ENCODE assay signal across 19 cellular contexts in genomic region chr19:32866564-32867265, GRCh38. TPM values are rescaled to one million over a fixed set of nuclear protein-coding genes. Genes with fewer than 3 reads are reported as not detected.
DNase-seq lines count a peak whose midpoint lies in the region; ATAC-seq, FAIRE-seq and TF ChIP-seq lines count a peak whose summit lies in the region.
"Had no signal": no experiment of that assay in that cellular context is flagged by ENCODE, and none has a peak within 500 bp of the region (broad histone marks: within the 10 kb centered on the region; RNA-seq: fewer than 3 reads in every experiment).

No MANE protein-coding gene starts in this region.

- H3K27ac ChIP-seq in HepG2 (ENCODE audit: extremely low read length, insufficient read depth, low read length): no peak overlapping the region
- no peak overlapping the region for H3K27ac ChIP-seq in right lobe of liver
- no peak overlapping the region for H3K27ac ChIP-seq in SJCRH30
- H3K27ac ChIP-seq in upper lobe of right lung: no peak overlapping the region
- H3K27ac ChIP-seq in aorta (ENCODE audit: low read depth in 1 of 2, low read length in 2 of 2): no peak overlapping the region

- POLR2A ChIA-PET in HepG2 (lab: Yijun Ruan, JAX): interaction anchor here (0.5 kb wide), 1 partner anchor 471 kb away, joined by 3 read pairs; no protein-coding TSS in a partner anchor

- TF ChIP-seq POLR2A in HepG2 (IDR thresholded peaks at IDR 0.05; ENCODE audit: insufficient read depth in 1 of 2, low read depth in 2 of 2, low read length in 2 of 2) (no peak), right lobe of liver (IDR thresholded peaks at IDR 0.05) (no peak)

- H3K4me2 ChIP-seq in HepG2 (ENCODE audit: low read depth, low read length): no peak overlapping the region

- DNase-seq in HepG2 (ENCODE audit: low spot score) (no peak), right lobe of liver (no peak), SJCRH30 (peak; percentile 90 to 94), mesenteric fat pad (ENCODE audit: low spot score) (peak; percentile 75), upper lobe of right lung (peak; percentile 46), aorta (no peak), left cardiac atrium (no peak)
- DNase-seq: COR-L47, DMS53, HFFc6, NCI-H1436 treated with DMSO at 0.1 percent for 48 hours, NCI-H2081, NCI-H345, NCI-H526 treated with DMSO at 0.1 percent for 48 hours, SIG-M5 had no signal

- peaks cover 3 to 4% of the 10 kb centered on the region in 2 experiments; a peak in 3 of 5 replicates for H3K36me3 ChIP-seq in HepG2 (replicated peaks in 1 of 2; ENCODE audit: control insufficient read depth in 1 of 2, insufficient read depth in 2 of 2, low read length in 2 of 2)
- H3K36me3 ChIP-seq in right lobe of liver: peaks cover 0 to 11% (median under 1%) of the 10 kb centered on the region in 4 donors
- H3K36me3 ChIP-seq in SJCRH30: no peaks in the 10 kb centered on the region
- no peaks in the 10 kb centered on the region for H3K36me3 ChIP-seq in upper lobe of right lung
- no peaks in the 10 kb centered on the region for H3K36me3 ChIP-seq in aorta (ENCODE audit: control insufficient read depth in 1 of 2, insufficient read depth in 2 of 2, low read length in 1 of 2)

- TF ChIP-seq EP300 in HepG2 (IDR thresholded peaks at IDR 0.05; ENCODE audit: low read depth in 2 of 2, low read length in 2 of 2) (no peak), HepG2 (CRISPR knock-in tag; IDR thresholded peaks at IDR 0.05; ENCODE audit: borderline replicate concordance) (no peak)

- no peaks in the 10 kb centered on the region for H3K79me2 ChIP-seq in HepG2 (ENCODE audit: insufficient read depth, low read length)

- H3K4me3 ChIP-seq in HepG2 (replicated peaks in 1 of 3; ENCODE audit: insufficient read depth in 1 of 3, low read depth in 2 of 3, low read length in 3 of 3) (no peak overlapping the region), right lobe of liver (no peak overlapping the region), SJCRH30 (no peak overlapping the region), upper lobe of right lung (no peak overlapping the region), aorta (ENCODE audit: low read length in 2 of 2) (no peak overlapping the region)

- 100% methylated on average over 6 of the region's 12 CpGs for whole genome bisulfite sequencing in HepG2 (ENCODE audit: low lambda C conversion rate)
- WGBS in right lobe of liver (ENCODE audit: insufficient coverage, low coverage, low lambda C conversion rate, missing lambda C conversion rate): no CpG with 5 or more reads among the region's 12 CpGs
- 82 to 86% methylated on average over 12 of the region's 12 CpGs for WGBS in aorta, 2 donors

- in situ Hi-C loops in HepG2 (cut with HindIII; ENCODE audit: extremely low pct_ligation_motif_present, low pct_unique_long_range_greater_than_20kb): no loop called here

- no TSS peak for BruUV-seq in HepG2 (replicated peaks; lab: Mats Ljungman, UMichigan)

- no peak overlapping the region for H2AFZ ChIP-seq in HepG2 (ENCODE audit: low read length)

- H3K4me1 ChIP-seq in HepG2 (ENCODE audit: insufficient read depth, low read length) (peaks cover 26% of the 10 kb centered on the region), right lobe of liver (peaks cover 0 to 13% (median 5%) of the 10 kb centered on the region in 4 donors), SJCRH30 (peaks cover 31% of the 10 kb centered on the region), upper lobe of right lung (no peaks in the 10 kb centered on the region), aorta (ENCODE audit: control insufficient read depth in 1 of 2, insufficient read depth in 2 of 2, low read length in 2 of 2) (no peaks in the 10 kb centered on the region)

- H3K27me3 ChIP-seq in HepG2 (ENCODE audit: control insufficient read depth in 1 of 2, insufficient read depth in 2 of 2, low read length in 2 of 2) (no peaks in the 10 kb centered on the region), right lobe of liver (no peaks in the 10 kb centered on the region), SJCRH30 (no peaks in the 10 kb centered on the region), upper lobe of right lung (no peaks in the 10 kb centered on the region), aorta (ENCODE audit: control insufficient read depth in 1 of 2, insufficient read depth in 2 of 2, low read length in 1 of 2) (no peaks in the 10 kb centered on the region)

- ATAC-seq in HepG2 (no peak), right lobe of liver (no peak), upper lobe of right lung (no peak), GM21723 (IDR thresholded peaks at IDR 0.05; ENCODE audit: unreplicated experiment) (no peak), aorta (ENCODE audit: low FRiP score) (no peak), left cardiac atrium (no peak)

- FAIRE-seq in HepG2 (lab: Jason Lieb, UNC): no peak
- FAIRE-seq: GM18507, RCC 7860 had no signal

- H3K9ac ChIP-seq in HepG2 (ENCODE audit: insufficient read depth, low read depth, low read length): no peak overlapping the region

- no peak for TF ChIP-seq RAD21 in HepG2 (CRISPR knock-in tag; IDR thresholded peaks at IDR 0.05)

- intact Hi-C loops in HepG2 (cut with micrococcal nuclease; ENCODE audit: unreplicated experiment) (no loop called here), right lobe of liver (cut with DNase I) (no loop called here), upper lobe of right lung (cut with DNase I) (no loop called here), aorta (cut with DNase I) (no loop called here), left cardiac atrium (cut with DNase I) (no loop called here)

- no peaks in the 10 kb centered on the region for H4K20me1 ChIP-seq in HepG2 (ENCODE audit: insufficient read depth, low read length)

- TF ChIP-seq CTCF in HepG2 (CRISPR knock-in tag; IDR thresholded peaks at IDR 0.05): no peak
- TF ChIP-seq CTCF in right lobe of liver (IDR thresholded peaks at IDR 0.05): no peak
- TF ChIP-seq CTCF in upper lobe of right lung (IDR thresholded peaks at IDR 0.05): no peak

- CTCF ChIA-PET in HepG2 (lab: Yijun Ruan, JAX; ENCODE audit: low intra/inter-chr PET ratio, low total read pairs): no interaction called here

- H3K9me3 ChIP-seq in HepG2 (ENCODE audit: low read length) (no peaks in the 10 kb centered on the region), right lobe of liver (no peaks in the 10 kb centered on the region), SJCRH30 (replicated peaks) (no peaks in the 10 kb centered on the region), upper lobe of right lung (no peaks in the 10 kb centered on the region), aorta (ENCODE audit: control insufficient read depth, low read length) (no peaks in the 10 kb centered on the region)

TF ChIP-seq in HepG2, 621 proteins besides CTCF, POLR2A, EP300 and RAD21 (continues in another document):
- peak; percentile 26 for TF ChIP-seq ZNF883 (CRISPR knock-in tag; IDR thresholded peaks at IDR 0.05; ENCODE audit: not compliant biosample characterization)
- TF ChIP-seq JUND (CRISPR knock-in tag; IDR thresholded peaks at IDR 0.05): no peak

RNA-seq across cellular contexts. Expression of gene SLC7A9, which starts 2.9 kb away (rescaled TPM):
- total RNA-seq in HepG2 (2016; rRNA removed; fragmentation: Illumina TruSeq; extraction: Trizol) (3.2 and 4.7 TPM in 2 replicates), right lobe of liver (10 to 100 TPM; 10.4 to 15.5 (median 13.5) TPM), mesenteric fat pad (0.29 TPM), upper lobe of right lung (0.46 TPM), aorta (1 to 10 TPM in 1 of 2 donors, under 1 TPM in 1; 0.26 to 1.2 TPM), left cardiac atrium (under 1 TPM; 0.13 to 0.24 TPM)
- 3.1 and 3.7 TPM in 2 replicates for total RNA-seq in HepG2 (2016; cell fraction: cytosol; rRNA removed; fragmentation: Illumina TruSeq; extraction: Trizol; ENCODE audit: low read depth)
- total RNA-seq in HepG2 (2016; cell fraction: insoluble cytoplasmic fraction; rRNA removed; fragmentation: Illumina TruSeq; extraction: Trizol): 3.2 and 5.3 TPM in 2 replicates
- 3.7 and 4.3 TPM in 2 replicates for total RNA-seq in HepG2 (2016; cell fraction: membrane; rRNA removed; fragmentation: Illumina TruSeq; extraction: Trizol)
- total RNA-seq in HepG2 (2016; cell fraction: nucleus; rRNA removed; fragmentation: Illumina TruSeq; extraction: Trizol): 5.8 and 6.1 TPM in 2 replicates
- polyA plus RNA-seq in HepG2 (2011; rRNA removed) (8.3 and 8.8 TPM in 2 replicates), aorta (1 to 10 TPM in 1 of 2 donors, under 1 TPM in 1; 0.95 to 8.9 TPM)
- polyA plus RNA-seq in HepG2 (2011; cell fraction: cytosol; rRNA removed): 6.3 and 6.8 TPM in 2 replicates
- polyA plus RNA-seq in HepG2 (2011; cell fraction: nucleus; rRNA removed): 13.7 and 17.8 TPM in 2 replicates
- polyA plus RNA-seq in HepG2 (2012): 2.7 and 5.6 TPM in 2 replicates
- 2.4 and 3.1 TPM in 2 replicates for polyA plus RNA-seq in HepG2 (2016; cell fraction: cytosol; fragmentation: Illumina TruSeq; extraction: Trizol; ENCODE audit: low read depth)
- polyA plus RNA-seq in HepG2 (2016; cell fraction: insoluble cytoplasmic fraction; fragmentation: Illumina TruSeq; extraction: Trizol; ENCODE audit: low read depth): 3.4 and 3.9 TPM in 2 replicates
- 3.1 and 3.4 TPM in 2 replicates for polyA plus RNA-seq in HepG2 (2016; cell fraction: membrane; fragmentation: Illumina TruSeq; extraction: Trizol; ENCODE audit: low read depth)
- polyA plus RNA-seq in HepG2 (2016; cell fraction: nucleus; fragmentation: Illumina TruSeq; extraction: Trizol; ENCODE audit: insufficient read depth, low read depth): 7.4 and 7.6 TPM in 2 replicates
- 0.12 and 15.3 TPM in 2 replicates for polyA minus RNA-seq in HepG2 (2011; rRNA and poly(A)+ RNA removed; ENCODE audit: low replicate concordance)
- 2.7 and 2.9 TPM in 2 replicates for polyA minus RNA-seq in HepG2 (2011; cell fraction: cytosol; rRNA and poly(A)+ RNA removed)
- polyA minus RNA-seq in HepG2 (2011; cell fraction: nucleus; rRNA and poly(A)+ RNA removed): 5.5 and 6.8 TPM in 2 replicates
- total RNA-seq in SJCRH30 (2014; rRNA removed; shearing (Covaris generic)): not detected in 2 replicates
- total RNA-seq: HFFc6 had no signal
- polyA plus RNA-seq: CD14-positive monocyte had no signal

Comparison
In these comparisons a context has a peak if more than half of its experiments do, and no peak if none do; other contexts are left out.
1. DNase-seq: peak in SJCRH30 (2 of 2), mesenteric fat pad (single experiment) and upper lobe of right lung (single experiment); none in HepG2 (single experiment), right lobe of liver (0 of 3), aorta (0 of 2) and left cardiac atrium (single experiment).